ENCODE assay signal across 21 cellular contexts in the genomic region with DNA sequence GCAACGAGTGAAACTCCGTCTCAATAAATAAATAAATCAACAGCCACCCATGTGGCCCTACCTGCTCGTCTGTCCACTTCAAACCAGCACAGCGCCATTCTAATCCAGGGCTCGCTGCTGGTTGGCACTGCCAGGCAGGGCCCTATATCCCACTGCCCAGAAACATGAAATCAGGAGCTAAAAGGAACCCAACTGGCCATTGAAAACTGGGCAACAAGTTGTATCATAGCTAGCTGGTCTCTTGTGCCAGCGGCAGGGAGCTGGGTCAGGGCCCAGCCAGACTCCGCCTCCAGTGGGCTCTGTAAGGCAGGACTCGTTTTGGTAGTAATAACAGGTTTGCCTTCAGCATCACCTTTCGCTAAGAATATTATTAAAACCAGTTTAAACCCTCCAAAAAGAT.
"Had no signal": no experiment of that assay in that cellular context is flagged by ENCODE, and none has a peak within 500 bp of the region (broad histone marks: within the 10 kb centered on the region; RNA-seq: fewer than 3 reads in every experiment).

No MANE protein-coding gene starts in this region.

- H3K4me3 ChIP-seq: ascending aorta, cardiac muscle cell, esophagus squamous epithelium, suprapubic skin, tibial nerve had no signal

- H3K36me3 ChIP-seq: ascending aorta, cardiac muscle cell, esophagus squamous epithelium, suprapubic skin, tibial nerve had no signal

- H3K27me3 ChIP-seq: ascending aorta, cardiac muscle cell, esophagus squamous epithelium, suprapubic skin, tibial nerve had no signal

- ATAC-seq: activated CD8-positive, alpha-beta T cell treated with anti-CD3 and anti-CD28 coated beads for 36 hours; naive thymus-derived CD8-positive, alpha-beta T cell had no signal

- H3K27ac ChIP-seq: ascending aorta, cardiac muscle cell, suprapubic skin had no signal

- H3K9me3 ChIP-seq: ascending aorta, esophagus squamous epithelium, suprapubic skin had no signal

- DNase-seq: activated B cell treated with CpG ODN at 0.5 μM for 24 hours; activated CD4-positive, alpha-beta T cell treated with anti-CD3 and anti-CD28 coated beads, Interleukin-2, amount 50 U/mL, for 1 hour; activated CD8-positive, alpha-beta T cell treated with anti-CD3 and anti-CD28 coated beads for 36 hours; activated effector memory CD4-positive, alpha-beta T cell treated with anti-CD3 and anti-CD28 coated beads, Interleukin-2, amount 50 U/mL, for 16 hours; activated naive CD4-positive, alpha-beta T cell treated with anti-CD3 and anti-CD28 coated beads for 36 hours; activated naive CD8-positive, alpha-beta T cell treated with anti-CD3 and anti-CD28 coated beads, Interleukin-2, amount 10 ng/mL, durations not matched to agents 7 days and 5 days; activated T-cell treated with anti-CD3 and anti-CD28 coated beads, Interleukin-2, amount 50 U/mL, for 1 hour; esophagus squamous epithelium; foreskin melanocyte; islet precursor cell; left ventricle myocardium superior; naive thymus-derived CD8-positive, alpha-beta T cell; right cardiac atrium; stimulated activated CD4-positive, alpha-beta T cell treated with anti-CD3 and anti-CD28 coated beads, Interleukin-15, amount 100 ng/mL, for 24 hours; stimulated activated CD4-positive, alpha-beta T cell treated with anti-CD3 and anti-CD28 coated beads, Interleukin-2, amount 100 ng/mL, for 24 hours; stimulated activated naive CD4-positive, alpha-beta T cell; T-helper 1 cell had no signal
